8 cellular contexts compared by ENCODE assay signal in genomic region chr3:122563717-122564025, GRCh38. TPM values are rescaled to one million over a fixed set of nuclear protein-coding genes. Genes with fewer than 3 reads are reported as not detected.
DNase-seq lines count a peak whose midpoint lies in the region; ATAC-seq and TF ChIP-seq lines count a peak whose summit lies in the region.

No MANE protein-coding gene starts in this region.

- H3K4me2 ChIP-seq in Karpas-422 (ENCODE audit: low read depth, low read length, poor library complexity, severe bottlenecking), result peak overlapping the region; percentile 89

- TF ChIP-seq CTCF in adrenal gland (IDR thresholded peaks at IDR 0.05), result no peak

- no peak for ATAC-seq in stimulated activated effector memory CD8-positive, alpha-beta T cell treated with anti-CD3 and anti-CD28 coated beads, Interleukin-12 subunit alpha, Interleukin-12 subunit beta, amount 100 ng/mL, for 72 hours
- ATAC-seq in HG03139 (IDR thresholded peaks at IDR 0.05; ENCODE audit: unreplicated experiment), result no peak

- peak overlapping the region; percentile 71 for H2AFZ ChIP-seq in Karpas-422 (ENCODE audit: low read length)

- peak overlapping the region; percentile 88 to 98 (median 92) for H3K4me3 Mint-ChIP-seq in immature natural killer cell
- peak overlapping the region; percentile 83 for H3K4me3 Mint-ChIP-seq in stimulated activated effector memory CD8-positive, alpha-beta T cell treated with anti-CD3 and anti-CD28 coated beads, Interleukin-12 subunit alpha, Interleukin-12 subunit beta, amount 100 ng/mL, for 72 hours

- DNase-seq in DMS 273 (lab: John Stamatoyannopoulos, UW; ENCODE audit: unreplicated experiment) (peak; percentile 47), DMS 273 treated with DMSO at 0.1 percent for 48 hours (lab: John Stamatoyannopoulos, UW) (no peak), Karpas-422 (peak; percentile 69), adrenal gland (peak in 4 of 7 donors; percentile 21 to 37 (median 29)), immature natural killer cell (peak in 1 of 3 donors; percentile 9), SHP77 treated with DMSO at 0.1 percent for 48 hours (lab: John Stamatoyannopoulos, UW) (no peak)
- DNase-seq in stimulated activated effector memory CD8-positive, alpha-beta T cell treated with anti-CD3 and anti-CD28 coated beads, Interleukin-12 subunit alpha, Interleukin-12 subunit beta, amount 100 ng/mL, for 72 hours (ENCODE audit: low spot score in 2 of 2), result no peak

- H3K27me3 ChIP-seq in Karpas-422 (ENCODE audit: low read length) (no peaks in the 10 kb centered on the region), adrenal gland (no peaks in the 10 kb centered on the region)

- peaks cover 44% of the 10 kb centered on the region for H3K4me1 ChIP-seq in Karpas-422 (ENCODE audit: low read length)
- H3K4me1 ChIP-seq in adrenal gland (replicated peaks in 1 of 2), result peaks cover 6 to 36% of the 10 kb centered on the region in 2 donors

- H4K20me1 ChIP-seq in Karpas-422 (ENCODE audit: insufficient read depth, low read depth, low read length), result no peaks in the 10 kb centered on the region

- H3K9ac ChIP-seq in Karpas-422 (ENCODE audit: low read length), result peak overlapping the region; percentile 89

- peak overlapping the region; percentile 89 for H3K27ac ChIP-seq in Karpas-422 (ENCODE audit: low read length)
- H3K27ac ChIP-seq in adrenal gland, result peak overlapping the region; percentile 94 to 98 (median 96)

- H3K9me3 ChIP-seq in Karpas-422 (ENCODE audit: low read length) (no peaks in the 10 kb centered on the region), adrenal gland (replicated peaks in 1 of 3) (no peaks in the 10 kb centered on the region)

- H3K27ac Mint-ChIP-seq in immature natural killer cell, result peak overlapping the region; percentile 88 to 98 (median 96)
- H3K27ac Mint-ChIP-seq in stimulated activated effector memory CD8-positive, alpha-beta T cell treated with anti-CD3 and anti-CD28 coated beads, Interleukin-12 subunit alpha, Interleukin-12 subunit beta, amount 100 ng/mL, for 72 hours, result peak overlapping the region; percentile 97

- H3K9me3 Mint-ChIP-seq in immature natural killer cell, result no peaks in the 10 kb centered on the region
- H3K9me3 Mint-ChIP-seq in stimulated activated effector memory CD8-positive, alpha-beta T cell treated with anti-CD3 and anti-CD28 coated beads, Interleukin-12 subunit alpha, Interleukin-12 subunit beta, amount 100 ng/mL, for 72 hours, result no peaks in the 10 kb centered on the region

- WGBS in adrenal gland, 4 donors, result 5 to 21% (median 17%) methylated on average over 5 of the region's 5 CpGs

- peaks cover 61 to 92% of the 10 kb centered on the region in 2 donors for H3K4me1 Mint-ChIP-seq in immature natural killer cell
- H3K4me1 Mint-ChIP-seq in stimulated activated effector memory CD8-positive, alpha-beta T cell treated with anti-CD3 and anti-CD28 coated beads, Interleukin-12 subunit alpha, Interleukin-12 subunit beta, amount 100 ng/mL, for 72 hours, result peaks cover 75% of the 10 kb centered on the region

- no peaks in the 10 kb centered on the region for H3K9me2 ChIP-seq in Karpas-422 (replicated peaks; ENCODE audit: insufficient read depth, low read length)

- H3K27me3 Mint-ChIP-seq in immature natural killer cell (ENCODE audit: low read depth in 3 of 3), result peaks cover 1 to 6% (median 3%) of the 10 kb centered on the region in 3 donors

- H3K36me3 ChIP-seq in Karpas-422 (ENCODE audit: insufficient read depth, low read length) (peaks cover 12% of the 10 kb centered on the region), adrenal gland (replicated peaks in 1 of 2) (peaks cover 0 to 45% of the 10 kb centered on the region in 2 donors)

- peaks cover 12 to 27% (median 19%) of the 10 kb centered on the region in 3 donors for H3K36me3 Mint-ChIP-seq in immature natural killer cell
- H3K36me3 Mint-ChIP-seq in stimulated activated effector memory CD8-positive, alpha-beta T cell treated with anti-CD3 and anti-CD28 coated beads, Interleukin-12 subunit alpha, Interleukin-12 subunit beta, amount 100 ng/mL, for 72 hours, result peaks cover 60% of the 10 kb centered on the region

- H3K79me2 ChIP-seq in Karpas-422 (ENCODE audit: low read length), result peaks cover 26% of the 10 kb centered on the region

- H3K4me3 ChIP-seq in Karpas-422 (ENCODE audit: low read length) (peak overlapping the region; percentile 74), adrenal gland (peak overlapping the region; percentile 71 to 94 (median 84))

- TF ChIP-seq POLR2A in adrenal gland (IDR thresholded peaks at IDR 0.05), result no peak

- intact Hi-C loops in adrenal gland (cut with DNase I), result loop anchor here in 1 of 2 donors (2.0 kb wide), 1 partner anchor 115 kb away; no protein-coding TSS in a partner anchor

RNA-seq across cellular contexts. Expression of gene PARP9, which starts 0.4 kb away (rescaled TPM):
- 19.8 and 24.4 TPM in 2 replicates for total RNA-seq in Karpas-422 (2014; rRNA removed; shearing (Covaris generic); ENCODE audit: low replicate concordance)
- 10 to 100 TPM; 20.8 to 65.9 (median 43.4) TPM for total RNA-seq in adrenal gland
- 10 to 100 TPM; 29.5 to 70.5 (median 32.3) TPM for polyA plus RNA-seq in adrenal gland
- polyA plus RNA-seq in immature natural killer cell, result 10 to 100 TPM; 18.1 to 43.9 (median 28.4) TPM

RNA-seq across cellular contexts. Expression of gene DTX3L, which starts 0.5 kb away (rescaled TPM):
- total RNA-seq in Karpas-422 (2014; rRNA removed; shearing (Covaris generic); ENCODE audit: low replicate concordance), result 38.7 and 55.8 TPM in 2 replicates
- total RNA-seq in adrenal gland, result 10 to 100 TPM; 18.8 to 46.6 (median 31.8) TPM
- polyA plus RNA-seq in adrenal gland, result 10 to 100 TPM in 1 of 3 donors, 1 to 10 TPM in 2; 6.0 to 25.4 (median 8.0) TPM
- polyA plus RNA-seq in immature natural killer cell, result 10 to 100 TPM; 15.1 to 38.3 (median 16.3) TPM

RNA-seq across cellular contexts. Expression of gene PARP15, which starts 13.8 kb away (rescaled TPM):
- 27.7 and 54.3 TPM in 2 replicates for total RNA-seq in Karpas-422 (2014; rRNA removed; shearing (Covaris generic); ENCODE audit: low replicate concordance)
- 1 to 10 TPM in 5 of 8 donors, under 1 TPM in 3; 0.12 to 2.9 (median 1.4) TPM for total RNA-seq in adrenal gland
- polyA plus RNA-seq in adrenal gland (1 to 10 TPM; 1.0 to 4.3 (median 1.3) TPM), immature natural killer cell (10 to 100 TPM in 2 of 3 donors, 1 to 10 TPM in 1; 9.4 to 17.0 (median 14.1) TPM)

RNA-seq across cellular contexts. Expression of gene KPNA1, which starts 48.9 kb away (rescaled TPM):
- total RNA-seq in Karpas-422 (2014; rRNA removed; shearing (Covaris generic); ENCODE audit: low replicate concordance), result 33.3 and 67.1 TPM in 2 replicates
- 100 to 1,000 TPM in 1 of 8 donors, 10 to 100 TPM in 7; 29.3 to 164 (median 49.7) TPM for total RNA-seq in adrenal gland
- 100 to 1,000 TPM in 1 of 3 donors, 10 to 100 TPM in 2; 12.1 to 123 (median 14.7) TPM for polyA plus RNA-seq in adrenal gland
- 10 to 100 TPM; 42.9 to 71.8 (median 63.6) TPM for polyA plus RNA-seq in immature natural killer cell

Comparison
In these comparisons a context has a peak if more than half of its experiments do, and no peak if none do; other contexts are left out.
1. DNase-seq: peak in DMS 273 (single experiment), Karpas-422 (single experiment) and adrenal gland (4 of 7); none in DMS 273 treated with DMSO at 0.1 percent for 48 hours (single experiment), stimulated activated effector memory CD8-positive, alpha-beta T cell treated with anti-CD3 and anti-CD28 coated beads, Interleukin-12 subunit alpha, Interleukin-12 subunit beta, amount 100 ng/mL, for 72 hours (0 of 2) and SHP77 treated with DMSO at 0.1 percent for 48 hours (single experiment).